Comparison of ENCODE assay signal across 1 cellular context in genomic region chr5:150700298-150700599, GRCh38.
TF ChIP-seq lines count a peak whose summit lies in the region.

No MANE protein-coding gene starts in this region.

TF ChIP-seq in SK-N-SH treated with all-trans-retinoic acid at 6 μM for 48 hours, 23 proteins besides CTCF, POLR2A, EP300 and RAD21 (continued from another document):
- TF ChIP-seq RARB (CRISPR knock-in tag; IDR thresholded peaks at IDR 0.05) (no peak), ISL1 (CRISPR knock-in tag; IDR thresholded peaks at IDR 0.05) (no peak), GLIS3 (CRISPR knock-in tag; IDR thresholded peaks at IDR 0.05) (no peak), ZNF565 (CRISPR knock-in tag; conservative IDR thresholded peaks at IDR 0.05; ENCODE audit: low read depth) (no peak)
